Comparison of ENCODE assay signal across 1 cellular context in genomic region chr1:12604114-12604874, GRCh38.
TF ChIP-seq lines count a peak whose summit lies in the region.

No MANE protein-coding gene starts in this region.

TF ChIP-seq in SK-N-SH treated with all-trans-retinoic acid at 6 μM for 48 hours, 23 proteins besides CTCF, POLR2A, EP300 and RAD21 (continued from another document):
- TF ChIP-seq ARNTL (CRISPR knock-in tag; IDR thresholded peaks at IDR 0.05; ENCODE audit: borderline replicate concordance, low read depth) (peak; percentile 70; the same call in 1 of the 2 replicates), ZC3H10 (CRISPR knock-in tag; IDR thresholded peaks at IDR 0.05) (peak; percentile 72), ZFP3 (CRISPR knock-in tag; IDR thresholded peaks at IDR 0.05) (peak; percentile 90), OSR1 (CRISPR knock-in tag; IDR thresholded peaks at IDR 0.05) (peak; percentile 89)
- TF ChIP-seq, protein P1, sequence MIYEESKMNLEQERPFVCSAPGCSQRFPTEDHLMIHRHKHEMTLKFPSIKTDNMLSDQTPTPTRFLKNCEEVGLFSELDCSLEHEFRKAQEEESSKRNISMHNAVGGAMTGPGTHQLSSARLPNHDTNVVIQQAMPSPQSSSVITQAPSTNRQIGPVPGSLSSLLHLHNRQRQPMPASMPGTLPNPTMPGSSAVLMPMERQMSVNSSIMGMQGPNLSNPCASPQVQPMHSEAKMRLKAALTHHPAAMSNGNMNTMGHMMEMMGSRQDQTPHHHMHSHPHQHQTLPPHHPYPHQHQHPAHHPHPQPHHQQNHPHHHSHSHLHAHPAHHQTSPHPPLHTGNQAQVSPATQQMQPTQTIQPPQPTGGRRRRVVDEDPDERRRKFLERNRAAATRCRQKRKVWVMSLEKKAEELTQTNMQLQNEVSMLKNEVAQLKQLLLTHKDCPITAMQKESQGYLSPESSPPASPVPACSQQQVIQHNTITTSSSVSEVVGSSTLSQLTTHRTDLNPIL (CRISPR knock-in tag; IDR thresholded peaks at IDR 0.05; ENCODE audit: low read depth): peak; percentile 36; the same call in 1 of the 2 replicates
